8 cellular contexts compared by ENCODE assay signal in genomic region chr4:158769175-158769831, GRCh38. TPM values are rescaled to one million over a fixed set of nuclear protein-coding genes. Genes with fewer than 3 reads are reported as not detected.
A peak's percentile ranks its signal among the peaks of the same experiment; 100 is the strongest.
DNase-seq lines count a peak whose midpoint lies in the region; ATAC-seq and TF ChIP-seq lines count a peak whose summit lies in the region.

No MANE protein-coding gene starts in this region.

- no peak for TF ChIP-seq EP300 in upper lobe of left lung (IDR thresholded peaks at IDR 0.05)

- peak; percentile 70 for DNase-seq in OCI-M1 (lab: John Stamatoyannopoulos, UW)
- peak; percentile 78 for DNase-seq in activated effector memory CD4-positive, alpha-beta T cell treated with anti-CD3 and anti-CD28 coated beads, Interleukin-2, amount 50 U/mL, for 16 hours
- peak in 1 of 2 donors; percentile 44 for DNase-seq in foreskin keratinocyte
- peak; percentile 63 for DNase-seq in occipital lobe (lab: John Stamatoyannopoulos, UW)
- DNase-seq in upper lobe of left lung = peak; percentile 55 to 91
- DNase-seq in NCI-H187 treated with DMSO at 0.1 percent for 48 hours (lab: John Stamatoyannopoulos, UW) = no peak

- H3K4me3 ChIP-seq in upper lobe of left lung = peak overlapping the region; percentile 55 to 86 (median 74)

- no peak for TF ChIP-seq CTCF in foreskin keratinocyte (conservative IDR thresholded peaks at IDR 0.05)
- no peak for TF ChIP-seq CTCF in upper lobe of left lung (IDR thresholded peaks at IDR 0.05)

- no peaks in the 10 kb centered on the region for H3K27me3 ChIP-seq in foreskin keratinocyte
- no peaks in the 10 kb centered on the region for H3K27me3 ChIP-seq in upper lobe of left lung

- H3K4me1 ChIP-seq in foreskin keratinocyte = peaks cover under 1% of the 10 kb centered on the region
- H3K4me1 ChIP-seq in upper lobe of left lung = peaks cover 10 to 48% (median 18%) of the 10 kb centered on the region in 4 donors

- H3K27ac ChIP-seq in foreskin keratinocyte (peak overlapping the region; percentile 23), upper lobe of left lung (peak overlapping the region; percentile 86 to 94 (median 92))

- no peaks in the 10 kb centered on the region for H3K36me3 ChIP-seq in upper lobe of left lung

- TF ChIP-seq POLR2A in upper lobe of left lung (IDR thresholded peaks at IDR 0.05) = no peak

- ATAC-seq in GM18517 (IDR thresholded peaks at IDR 0.05; ENCODE audit: unreplicated experiment) (peak; percentile 20), HG02885 (IDR thresholded peaks at IDR 0.05; ENCODE audit: poor library complexity, unreplicated experiment) (peak; percentile 33), foreskin keratinocyte (peak; percentile 47), upper lobe of left lung (ENCODE audit: low FRiP score in 2 of 2) (peak; percentile 32 to 73)

- H3K9me3 ChIP-seq in upper lobe of left lung = no peaks in the 10 kb centered on the region

- 0% methylated on average over 42 to 43 of the region's 47 CpGs for WGBS in upper lobe of left lung, 2 donors

RNA-seq across cellular contexts. Expression of gene FNIP2, which starts 0.5 kb away (rescaled TPM):
- total RNA-seq in foreskin keratinocyte (13.2 and 13.5 TPM in 2 replicates), occipital lobe (66.6 TPM), upper lobe of left lung (100 to 1,000 TPM in 1 of 6 donors, 10 to 100 TPM in 5; 70.4 to 103 (median 83.2) TPM)
- polyA plus RNA-seq in foreskin keratinocyte = 1.3 and 1.7 TPM in 2 replicates

RNA-seq across cellular contexts. Expression of gene PPID, which starts 46.1 kb away (rescaled TPM):
- 36.1 and 38.5 TPM in 2 replicates for total RNA-seq in foreskin keratinocyte
- 32.8 and 42.0 TPM in 2 replicates for polyA plus RNA-seq in foreskin keratinocyte
- 27.1 TPM for total RNA-seq in occipital lobe
- 10 to 100 TPM in 5 of 6 donors, 1 to 10 TPM in 1; 5.0 to 33.5 (median 16.6) TPM for total RNA-seq in upper lobe of left lung
